In the genomic region with DNA sequence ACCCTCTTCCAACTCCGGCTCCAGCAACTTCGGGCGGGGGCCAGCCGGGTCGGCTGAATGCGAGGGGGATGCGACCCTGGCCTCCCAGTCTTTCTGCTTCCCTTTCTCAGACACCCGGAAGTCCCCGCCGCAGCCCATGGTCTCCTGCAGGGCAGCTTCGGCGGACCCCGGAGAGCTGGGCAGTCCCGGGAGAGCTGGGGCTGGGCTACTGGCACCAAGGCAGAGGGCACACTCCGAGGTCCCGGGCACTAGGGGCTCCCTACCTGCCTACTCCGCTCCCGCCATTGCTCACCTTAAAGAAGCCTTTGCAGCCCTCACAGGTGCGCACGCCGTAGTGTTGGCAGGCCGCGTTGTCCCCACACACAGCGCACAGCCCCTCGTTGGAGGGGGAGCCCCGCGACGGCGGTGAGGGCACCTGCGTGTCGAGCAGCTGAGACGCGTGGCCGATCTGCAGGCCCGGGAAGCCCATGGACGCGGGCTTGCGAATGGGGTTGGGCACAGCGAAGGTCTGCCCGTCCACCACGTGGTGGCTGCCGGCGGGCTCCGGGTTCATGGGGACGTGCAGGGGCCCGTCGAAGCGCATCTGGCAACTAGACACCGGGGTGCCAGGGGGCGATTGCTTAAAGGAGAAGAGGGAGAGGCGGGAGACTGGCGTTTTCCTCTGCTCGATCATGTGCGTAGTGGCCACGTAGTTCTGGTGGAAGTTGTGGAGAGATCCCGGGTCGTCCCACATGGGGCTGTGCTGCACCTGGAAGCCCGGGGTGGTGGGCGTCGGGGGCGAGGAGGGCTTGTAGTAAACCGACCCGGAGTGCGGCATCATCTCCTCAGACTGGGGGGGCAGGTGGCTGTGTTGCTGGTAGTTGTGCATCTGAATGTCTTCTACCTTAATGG, we compare ENCODE assay signal across 11 cellular contexts. TPM values are rescaled to one million over a fixed set of nuclear protein-coding genes. Genes with fewer than 3 reads are reported as not detected.
DNase-seq lines count a peak whose midpoint lies in the region; ATAC-seq and TF ChIP-seq lines count a peak whose summit lies in the region.
"Had no signal": no experiment of that assay in that cellular context is flagged by ENCODE, and none has a peak within 500 bp of the region (broad histone marks: within the 10 kb centered on the region; RNA-seq: fewer than 3 reads in every experiment).

No MANE protein-coding gene starts in this region.

- H3K36me3 Mint-ChIP-seq in Calu3 (ENCODE audit: insufficient read depth, unreplicated experiment) (peaks cover 66% of the 10 kb centered on the region), HFFc6 (ENCODE audit: low read depth) (peaks cover 14% of the 10 kb centered on the region; the same call in 1 of the 2 replicates), nephron progenitor cell (ENCODE audit: low read depth) (no peaks in the 10 kb centered on the region)

- peak overlapping the region; percentile 14 for H3K4me3 ChIP-seq in epithelial cell of proximal tubule (ENCODE audit: low read depth, low read length)
- H3K4me3 ChIP-seq: MG63, SJSA1 had no signal

- H3K4me1 Mint-ChIP-seq in Calu3 (ENCODE audit: low read depth, unreplicated experiment) (no peaks in the 10 kb centered on the region), HFFc6 (ENCODE audit: low read depth) (peaks cover 23% of the 10 kb centered on the region), nephron progenitor cell (peaks cover 29% of the 10 kb centered on the region)

- H3K27me3 Mint-ChIP-seq in Calu3 (ENCODE audit: unreplicated experiment) = no peaks in the 10 kb centered on the region
- peaks cover 17% of the 10 kb centered on the region for H3K27me3 Mint-ChIP-seq in HFFc6 (ENCODE audit: insufficient read depth)
- peaks cover 97% of the 10 kb centered on the region for H3K27me3 Mint-ChIP-seq in nephron progenitor cell (ENCODE audit: low read depth, poor library complexity)

- ATAC-seq in HG02610 (IDR thresholded peaks at IDR 0.05; ENCODE audit: unreplicated experiment) (no peak), omental fat pad (ENCODE audit: low FRiP score) (no peak)

- intact Hi-C loops in Calu3 (cut with micrococcal nuclease; ENCODE audit: unreplicated experiment) = no loop called here

- CTCF ChIA-PET in Calu3 (lab: Charles Lee) = no interaction called here

- peak overlapping the region; percentile 53 for H3K27ac Mint-ChIP-seq in Calu3 (ENCODE audit: unreplicated experiment)
- no peak overlapping the region for H3K27ac Mint-ChIP-seq in HFFc6
- no peak overlapping the region for H3K27ac Mint-ChIP-seq in nephron progenitor cell

- BruUV-seq in Calu3 (replicated peaks; lab: Mats Ljungman, UMichigan) = no TSS peak

- TF ChIP-seq CTCF in Calu3 (IDR thresholded peaks at IDR 0.05; ENCODE audit: unreplicated experiment) (no peak), HFFc6 (IDR thresholded peaks at IDR 0.05) (no peak; the same call in 1 of the 2 replicates), epithelial cell of proximal tubule (conservative IDR thresholded peaks at IDR 0.05; ENCODE audit: low read depth, low read length) (no peak), nephron progenitor cell (IDR thresholded peaks at IDR 0.05) (no peak), omental fat pad (IDR thresholded peaks at IDR 0.05) (no peak)

- DNase-seq in Calu3 (no peak), HFFc6 (no peak), epithelial cell of proximal tubule (ENCODE audit: low read depth) (no peak), nephron progenitor cell (no peak), NCI-H1436 (lab: John Stamatoyannopoulos, UW) (no peak), omental fat pad (ENCODE audit: low spot score) (no peak), NCI-H1694 treated with DMSO at 0.1 percent for 48 hours (lab: John Stamatoyannopoulos, UW) (no peak)
- DNase-seq: MG63, NCI-H526 treated with DMSO at 0.1 percent for 48 hours had no signal

- H3K4me3 Mint-ChIP-seq in Calu3 (ENCODE audit: low read depth, unreplicated experiment) = no peak overlapping the region
- peak overlapping the region; percentile 11; the same call in 1 of the 2 replicates for H3K4me3 Mint-ChIP-seq in HFFc6
- peak overlapping the region; percentile 29 for H3K4me3 Mint-ChIP-seq in nephron progenitor cell

- H3K9me3 Mint-ChIP-seq in Calu3 (ENCODE audit: low read depth, unreplicated experiment) (no peaks in the 10 kb centered on the region), HFFc6 (no peaks in the 10 kb centered on the region), nephron progenitor cell (no peaks in the 10 kb centered on the region)

RNA-seq across cellular contexts. Expression of gene NR4A2, which starts 3.2 kb away (rescaled TPM):
- total RNA-seq in Calu3 (2022) = 4.9 and 6.2 TPM in 2 replicates
- 1 to 10 TPM; 1.8 to 7.5 (median 5.8) TPM for total RNA-seq in HFFc6 (2021; fragmentation: NEBNext Ultra II Directional; extraction: Animal tissue kit (Norgen Biotek cat#: 25700))
- 0.06 TPM in 1 of 2 replicates, not detected in the other for total RNA-seq in epithelial cell of proximal tubule
- total RNA-seq in omental fat pad = 100 to 1,000 TPM in 1 of 4 donors, 10 to 100 TPM in 2, 1 to 10 TPM in 1; 6.0 to 178 (median 13.6) TPM
